In genomic region chr11:69101792-69102152, GRCh38 we compare ENCODE assay signal across 1 cellular context.
TF ChIP-seq lines count a peak whose summit lies in the region.

No MANE protein-coding gene starts in this region.

TF ChIP-seq in HCT116, 20 proteins besides CTCF, POLR2A, EP300 and RAD21 (continued from another document):
- no peak for TF ChIP-seq ATF3 (IDR thresholded peaks at IDR 0.05)
